Comparison of ENCODE assay signal across 13 cellular contexts in genomic region chr11:73717136-73717535, GRCh38.
"Had no signal": no experiment of that assay in that cellular context is flagged by ENCODE, and none has a peak within 500 bp of the region (broad histone marks: within the 10 kb centered on the region; RNA-seq: fewer than 3 reads in every experiment).

No MANE protein-coding gene starts in this region.

- ATAC-seq: activated CD4-positive, CD25-positive, alpha-beta regulatory T cell treated with anti-CD3 and anti-CD28 coated beads, Interleukin-2, amount 50 U/mL, for 24 hours; esophagus mucosa; naive thymus-derived CD8-positive, alpha-beta T cell; right lobe of liver had no signal

- H3K9me3 ChIP-seq: left lung, right lobe of liver, tibial artery had no signal

- H3K4me1 ChIP-seq: right lobe of liver, tibial artery had no signal

- H3K27ac ChIP-seq: hepatocyte, right lobe of liver, tibial artery had no signal

- H3K27me3 Mint-ChIP-seq: naive thymus-derived CD8-positive, alpha-beta T cell had no signal

- H3K9me3 Mint-ChIP-seq: naive thymus-derived CD8-positive, alpha-beta T cell had no signal

- H2AFZ ChIP-seq: hepatocyte had no signal

- H3K4me2 ChIP-seq: hepatocyte had no signal

- H3K4me3 Mint-ChIP-seq: naive thymus-derived CD8-positive, alpha-beta T cell had no signal

- DNase-seq: activated CD4-positive, alpha-beta T cell treated with anti-CD3 and anti-CD28 coated beads, Interleukin-2, amount 50 U/mL, for 1 hour; activated naive CD4-positive, alpha-beta T cell treated with anti-CD3 and anti-CD28 coated beads, Interleukin-2, amount 50 U/mL, for 16 hours; activated T-cell treated with anti-CD3 and anti-CD28 coated beads for 4 hours; kidney; left lung; mammary epithelial cell; naive thymus-derived CD8-positive, alpha-beta T cell; right lobe of liver; stimulated activated CD4-positive, alpha-beta T cell treated with anti-CD3 and anti-CD28 coated beads, Interleukin-2, amount 100 ng/mL, for 24 hours; tibial artery had no signal

- H3K27me3 ChIP-seq: hepatocyte, left lung, right lobe of liver, tibial artery had no signal

- H3K4me3 ChIP-seq: hepatocyte, left lung, right lobe of liver, tibial artery had no signal
